30 cellular contexts compared by ENCODE assay signal in genomic region chr13:71137106-71137505, GRCh38.
"Had no signal": no experiment of that assay in that cellular context is flagged by ENCODE, and none has a peak within 500 bp of the region (broad histone marks: within the 10 kb centered on the region; RNA-seq: fewer than 3 reads in every experiment).

No MANE protein-coding gene starts in this region.

- H3K27me3 ChIP-seq: ascending aorta, cardiac muscle cell had no signal

- H3K27ac ChIP-seq: ascending aorta, cardiac muscle cell, VCaP had no signal

- ATAC-seq: activated CD4-positive, alpha-beta T cell treated with anti-CD3 and anti-CD28 coated beads for 36 hours; activated CD4-positive, CD25-positive, alpha-beta regulatory T cell treated with anti-CD3 and anti-CD28 coated beads, Interleukin-2, amount 50 U/mL, for 24 hours; activated CD8-positive, alpha-beta memory T cell treated with anti-CD3 and anti-CD28 coated beads, Interleukin-2, amount 10 ng/mL, durations not matched to agents 7 days and 5 days; activated CD8-positive, alpha-beta T cell treated with anti-CD3 and anti-CD28 coated beads, Interleukin-2, amount 10 ng/mL, durations not matched to agents 7 days and 5 days; activated naive CD8-positive, alpha-beta T cell treated with anti-CD3 and anti-CD28 coated beads, Interleukin-2, amount 50 U/mL, for 24 hours; WTC11 had no signal

- DNase-seq: activated CD4-positive, alpha-beta memory T cell treated with anti-CD3 and anti-CD28 coated beads, Interleukin-2, amount 10 ng/mL, durations not matched to agents 7 days and 5 days; activated CD4-positive, alpha-beta T cell treated with anti-CD3 and anti-CD28 coated beads for 1 hour; activated CD4-positive, alpha-beta T cell treated with anti-CD3 and anti-CD28 coated beads for 36 hours; activated CD4-positive, alpha-beta T cell treated with anti-CD3 and anti-CD28 coated beads for 48 hours; activated CD4-positive, alpha-beta T cell treated with anti-CD3 and anti-CD28 coated beads, Interleukin-2, amount 10 ng/mL, durations not matched to agents 7 days and 5 days; activated CD4-positive, alpha-beta T cell treated with anti-CD3 and anti-CD28 coated beads, Interleukin-2, amount 50 U/mL, for 48 hours; activated CD4-positive, CD25-positive, alpha-beta regulatory T cell; activated CD8-positive, alpha-beta memory T cell treated with anti-CD3 and anti-CD28 coated beads for 24 hours; activated CD8-positive, alpha-beta memory T cell treated with anti-CD3 and anti-CD28 coated beads, Interleukin-2, amount 10 ng/mL, durations not matched to agents 7 days and 5 days; activated CD8-positive, alpha-beta memory T cell treated with anti-CD3 and anti-CD28 coated beads, Interleukin-2, amount 50 U/mL, for 48 hours; activated CD8-positive, alpha-beta T cell treated with anti-CD3 and anti-CD28 coated beads, Interleukin-2, amount 10 ng/mL, durations not matched to agents 7 days and 5 days; activated effector memory CD4-positive, alpha-beta T cell treated with Interleukin-2 at 50 U/mL for 16 hours; activated gamma-delta T cell; activated naive CD4-positive, alpha-beta T cell treated with anti-CD3 and anti-CD28 coated beads, Interleukin-2, amount 10 ng/mL, durations not matched to agents 7 days and 5 days; activated naive CD4-positive, alpha-beta T cell treated with Interleukin-2 at 50 U/mL for 16 hours; activated naive CD8-positive, alpha-beta T cell treated with anti-CD3 and anti-CD28 coated beads, Interleukin-2, amount 10 ng/mL, durations not matched to agents 7 days and 5 days; activated naive CD8-positive, alpha-beta T cell treated with anti-CD3 and anti-CD28 coated beads, Interleukin-2, amount 50 U/mL, for 24 hours; activated T-cell treated with anti-CD3 and anti-CD28 coated beads, Interleukin-2, amount 50 U/mL, for 24 hours; activated T-cell treated with anti-CD3 and anti-CD28 coated beads, Interleukin-2, amount 50 U/mL, for 48 hours; amygdala; anterior cingulate cortex; caudate nucleus; cerebellar nuclear complex; T-helper 2 cell; T-helper 9 cell had no signal

- H3K36me3 ChIP-seq: ascending aorta, cardiac muscle cell had no signal

- H3K4me3 ChIP-seq: ascending aorta, cardiac muscle cell had no signal

- H3K9me3 ChIP-seq: ascending aorta had no signal
